8 cellular contexts compared by ENCODE assay signal in the genomic region with DNA sequence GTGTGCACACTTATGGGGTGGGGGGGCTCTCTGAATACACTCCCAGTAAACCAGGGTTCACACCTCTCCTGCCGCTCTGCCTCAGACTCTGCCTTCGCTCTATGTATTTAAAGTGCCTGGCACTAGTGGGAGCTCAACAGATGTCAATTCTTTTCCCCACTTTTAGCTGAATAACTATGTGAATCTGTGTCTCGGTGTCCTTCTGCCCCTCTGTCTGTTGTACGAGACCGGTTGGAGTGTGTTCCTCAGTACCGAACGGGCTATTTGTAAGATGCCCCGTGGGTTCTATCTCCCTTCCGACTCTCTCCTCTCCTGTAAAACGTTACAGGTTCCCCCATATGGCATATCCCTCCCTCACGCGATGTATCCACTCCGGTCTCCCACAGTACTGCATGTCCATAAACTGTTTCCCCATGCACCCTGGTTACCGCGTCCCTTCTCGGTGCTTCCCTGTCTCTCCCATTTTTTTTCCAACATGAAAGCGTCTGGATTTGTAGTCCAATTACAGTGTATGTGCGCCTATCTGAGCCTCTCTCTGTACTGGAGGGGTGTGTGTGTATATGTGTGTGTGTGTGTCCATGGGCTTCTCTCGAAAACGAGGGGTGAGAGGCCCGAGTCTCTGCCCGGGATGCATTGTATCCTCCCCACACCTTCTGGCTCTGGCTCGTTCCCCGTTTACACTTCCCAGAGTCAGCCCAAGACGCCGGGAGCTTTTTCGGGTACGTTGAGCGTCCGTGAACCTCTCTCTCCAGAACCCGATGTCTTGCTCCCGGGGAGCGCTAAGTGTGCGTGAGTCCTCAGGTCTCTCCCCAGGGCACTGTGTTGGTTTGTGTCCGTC. TPM values are rescaled to one million over a fixed set of nuclear protein-coding genes. Genes with fewer than 3 reads are reported as not detected.
DNase-seq lines count a peak whose midpoint lies in the region; ATAC-seq and TF ChIP-seq lines count a peak whose summit lies in the region.

No MANE protein-coding gene starts in this region.

- H3K36me3 Mint-ChIP-seq in chondrocyte (ENCODE audit: low read depth), result no peaks in the 10 kb centered on the region

- TF ChIP-seq CTCF in chondrocyte (IDR thresholded peaks at IDR 0.05), result peak; percentile 59
- TF ChIP-seq CTCF in left lung (IDR thresholded peaks at IDR 0.05), result no peak

- peaks cover 59% of the 10 kb centered on the region for H3K4me1 Mint-ChIP-seq in chondrocyte (ENCODE audit: low read depth)

- no peaks in the 10 kb centered on the region for H3K9me3 ChIP-seq in left lung

- intact Hi-C loops in left lung (cut with DNase I), result loop anchor here in 1 of 2 donors (5.0 kb wide), 1 partner anchor 98 kb away; no protein-coding TSS in a partner anchor

- H3K27ac Mint-ChIP-seq in chondrocyte (ENCODE audit: unreplicated experiment), result peak overlapping the region; percentile 87

- no peaks in the 10 kb centered on the region for H3K27me3 ChIP-seq in left lung

- H3K4me1 ChIP-seq in left lung, result peaks cover 23 to 52% of the 10 kb centered on the region in 2 donors

- no peaks in the 10 kb centered on the region for H3K27me3 Mint-ChIP-seq in chondrocyte (ENCODE audit: low read depth)

- H3K27ac ChIP-seq in left lung, result peak overlapping the region; percentile 99 to 100
- peak overlapping the region; percentile 97 for H3K27ac ChIP-seq in substantia nigra (ENCODE audit: low read depth, low read length, poor library complexity, severe bottlenecking)

- H3K4me3 Mint-ChIP-seq in chondrocyte (ENCODE audit: unreplicated experiment), result peak overlapping the region; percentile 84

- ATAC-seq in left lung, result peak; percentile 1
- ATAC-seq in GM21528 (IDR thresholded peaks at IDR 0.05; ENCODE audit: low FRiP score, unreplicated experiment), result no peak
- ATAC-seq in GM18873 (IDR thresholded peaks at IDR 0.05; ENCODE audit: low FRiP score, unreplicated experiment), result no peak

- H3K4me3 ChIP-seq in left lung, result peak overlapping the region; percentile 79 to 89

- no peaks in the 10 kb centered on the region for H3K9me3 Mint-ChIP-seq in chondrocyte (ENCODE audit: low read depth)

- DNase-seq in NCI-H1694 treated with DMSO at 0.1 percent for 48 hours (lab: John Stamatoyannopoulos, UW) (peak; percentile 8), NCI-H1694 (lab: John Stamatoyannopoulos, UW) (no peak), NOMO-1 treated with DMSO at 0.1 percent for 48 hours (lab: John Stamatoyannopoulos, UW; ENCODE audit: unreplicated experiment) (peak; percentile 42), chondrocyte (ENCODE audit: low spot score) (no peak), left lung (no peak), substantia nigra (lab: John Stamatoyannopoulos, UW) (peak in 21 of 49 donors; percentile 10 to 75 (median 40))

- H3K36me3 ChIP-seq in left lung, result no peaks in the 10 kb centered on the region

RNA-seq across cellular contexts. Expression of gene ELL2, which starts 1.5 kb away (rescaled TPM):
- total RNA-seq in chondrocyte (51.7 to 83.8 TPM (median 59.3 TPM) in 3 replicates), left lung (10 to 100 TPM; 46.9 to 62.7 TPM)

Comparison
In these comparisons a context has a peak if more than half of its experiments do, and no peak if none do; other contexts are left out.
1. DNase-seq: peak in NCI-H1694 treated with DMSO at 0.1 percent for 48 hours (single experiment) and NOMO-1 treated with DMSO at 0.1 percent for 48 hours (single experiment); none in NCI-H1694 (single experiment), chondrocyte (single experiment) and left lung (0 of 2).